In genomic region chr3:134601539-134602439, GRCh38 we compare ENCODE assay signal across 9 cellular contexts. TPM values are rescaled to one million over a fixed set of nuclear protein-coding genes. Genes with fewer than 3 reads are reported as not detected.
DNase-seq lines count a peak whose midpoint lies in the region; ATAC-seq and TF ChIP-seq lines count a peak whose summit lies in the region.
"Had no signal": no experiment of that assay in that cellular context is flagged by ENCODE, and none has a peak within 500 bp of the region (broad histone marks: within the 10 kb centered on the region; RNA-seq: fewer than 3 reads in every experiment).

No MANE protein-coding gene starts in this region.

- H3K9ac ChIP-seq in neural progenitor cell, result no peak overlapping the region

- peaks cover 33% of the 10 kb centered on the region for H3K4me1 ChIP-seq in neural progenitor cell
- H3K4me1 ChIP-seq: right lobe of liver had no signal

- no peak overlapping the region for H3K27ac ChIP-seq in neural progenitor cell
- H3K27ac ChIP-seq: right lobe of liver had no signal

- no peaks in the 10 kb centered on the region for H3K36me3 ChIP-seq in neural progenitor cell
- H3K36me3 ChIP-seq: right lobe of liver had no signal

- H3K4me3 Mint-ChIP-seq in neural progenitor cell, result peak overlapping the region; percentile 68
- H3K4me3 Mint-ChIP-seq in naive thymus-derived CD8-positive, alpha-beta T cell, result no peak overlapping the region

- H3K4me3 ChIP-seq in neural progenitor cell, result no peak overlapping the region
- H3K4me3 ChIP-seq: right lobe of liver had no signal

- no peak for ATAC-seq in naive thymus-derived CD8-positive, alpha-beta T cell
- ATAC-seq in GM19452 (IDR thresholded peaks at IDR 0.05; ENCODE audit: unreplicated experiment) (no peak), HG02884 (IDR thresholded peaks at IDR 0.05; ENCODE audit: unreplicated experiment) (no peak)

- peak; percentile 31 for DNase-seq in DMS53 treated with DMSO at 0.1 percent for 48 hours (lab: John Stamatoyannopoulos, UW; ENCODE audit: unreplicated experiment)
- DNase-seq in NCI-H446 (lab: John Stamatoyannopoulos, UW), result peak; percentile 32 to 81
- peak; percentile 90 for DNase-seq in ecto neural progenitor cell (ENCODE audit: low spot score)
- DNase-seq in neural progenitor cell (ENCODE audit: low spot score), result peak; percentile 98
- no peak for DNase-seq in naive thymus-derived CD8-positive, alpha-beta T cell
- no peak for DNase-seq in activated effector memory CD4-positive, alpha-beta T cell treated with Interleukin-2 at 50 U/mL for 16 hours

- H3K36me3 Mint-ChIP-seq in neural progenitor cell, result no peaks in the 10 kb centered on the region
- H3K36me3 Mint-ChIP-seq in naive thymus-derived CD8-positive, alpha-beta T cell, result no peaks in the 10 kb centered on the region

- H3K4me1 Mint-ChIP-seq in neural progenitor cell, result peaks cover 63% of the 10 kb centered on the region
- H3K4me1 Mint-ChIP-seq in naive thymus-derived CD8-positive, alpha-beta T cell, result peaks cover 4 to 15% (median 9%) of the 10 kb centered on the region in 4 donors

- peaks cover 7% of the 10 kb centered on the region for H3K27me3 Mint-ChIP-seq in neural progenitor cell (ENCODE audit: insufficient read depth, low read depth)
- peaks cover 0 to 18% (median 9%) of the 10 kb centered on the region in 5 donors for H3K27me3 Mint-ChIP-seq in naive thymus-derived CD8-positive, alpha-beta T cell

- H3K79me2 ChIP-seq in neural progenitor cell (ENCODE audit: low read depth), result no peaks in the 10 kb centered on the region

- H3K27ac Mint-ChIP-seq in neural progenitor cell, result peak overlapping the region; percentile 82
- H3K27ac Mint-ChIP-seq in naive thymus-derived CD8-positive, alpha-beta T cell, result no peak overlapping the region

- H3F3A ChIP-seq in neural progenitor cell (ENCODE audit: low read depth), result peaks cover 7% of the 10 kb centered on the region

- H3K27me3 ChIP-seq in neural progenitor cell, result peaks cover 28% of the 10 kb centered on the region
- H3K27me3 ChIP-seq: right lobe of liver had no signal

- H4K20me1 ChIP-seq in neural progenitor cell (ENCODE audit: low read depth), result no peaks in the 10 kb centered on the region

- peak overlapping the region; percentile 26 for H2AFZ ChIP-seq in neural progenitor cell (replicated peaks)

- POLR2A ChIA-PET in naive thymus-derived CD8-positive, alpha-beta T cell (lab: Charles Lee), result no interaction called here

- peak overlapping the region; percentile 71 for H3K4me2 ChIP-seq in neural progenitor cell

- peak; percentile 6 for TF ChIP-seq CTCF in neural progenitor cell (IDR thresholded peaks at IDR 0.05)

- H3K9me3 ChIP-seq in neural progenitor cell (ENCODE audit: low read depth), result no peaks in the 10 kb centered on the region
- H3K9me3 ChIP-seq: right lobe of liver had no signal

- H3K9me3 Mint-ChIP-seq in neural progenitor cell, result peaks cover 2% of the 10 kb centered on the region
- no peaks in the 10 kb centered on the region for H3K9me3 Mint-ChIP-seq in naive thymus-derived CD8-positive, alpha-beta T cell

RNA-seq across cellular contexts. Expression of gene KY, which starts 49.0 kb away (rescaled TPM):
- 0.09 TPM in 1 of 2 replicates, not detected in the other for total RNA-seq in neural progenitor cell (ENCODE audit: low replicate concordance)
- total RNA-seq in naive thymus-derived CD8-positive, alpha-beta T cell, result not detected
- not detected for polyA plus RNA-seq in naive thymus-derived CD8-positive, alpha-beta T cell
- total RNA-seq: right lobe of liver had no signal

Comparison
In these comparisons a context has a peak if more than half of its experiments do, and no peak if none do; other contexts are left out.
1. DNase-seq: peak in DMS53 treated with DMSO at 0.1 percent for 48 hours (single experiment), NCI-H446 (2 of 2), ecto neural progenitor cell (single experiment) and neural progenitor cell (single experiment); none in naive thymus-derived CD8-positive, alpha-beta T cell (0 of 10) and activated effector memory CD4-positive, alpha-beta T cell treated with Interleukin-2 at 50 U/mL for 16 hours (single experiment).